In genomic region chr1:9261496-9261895, GRCh38 we compare ENCODE assay signal across 15 cellular contexts. TPM values are rescaled to one million over a fixed set of nuclear protein-coding genes. Genes with fewer than 3 reads are reported as not detected.
DNase-seq lines count a peak whose midpoint lies in the region; ATAC-seq and TF ChIP-seq lines count a peak whose summit lies in the region.
"Had no signal": no experiment of that assay in that cellular context is flagged by ENCODE, and none has a peak within 500 bp of the region (broad histone marks: within the 10 kb centered on the region; RNA-seq: fewer than 3 reads in every experiment).

No MANE protein-coding gene starts in this region.

- H3K27me3 Mint-ChIP-seq in central memory CD8-positive, alpha-beta T cell: no peaks in the 10 kb centered on the region

- TF ChIP-seq CTCF in Loucy (conservative IDR thresholded peaks at IDR 0.05; ENCODE audit: low read length): no peak
- no peak for TF ChIP-seq CTCF in upper lobe of right lung (IDR thresholded peaks at IDR 0.05)

- no peak overlapping the region for H3K4me3 Mint-ChIP-seq in central memory CD8-positive, alpha-beta T cell
- H3K4me3 Mint-ChIP-seq: CD8-positive, alpha-beta T cell had no signal

- no peak overlapping the region for H2BK5ac ChIP-seq in neuronal stem cell (ENCODE audit: low read length)

- H4K20me1 ChIP-seq in Loucy (ENCODE audit: insufficient read depth, low read length, poor library complexity, severe bottlenecking): peaks cover 7% of the 10 kb centered on the region

- no peak overlapping the region for H2BK120ac ChIP-seq in neuronal stem cell (ENCODE audit: low read depth, low read length)

- peak overlapping the region; percentile 31 for H3K4me2 ChIP-seq in Loucy (ENCODE audit: low read depth, low read length, poor library complexity, severe bottlenecking)
- no peak overlapping the region for H3K4me2 ChIP-seq in neuronal stem cell (ENCODE audit: insufficient read depth, low read length, poor library complexity, severe bottlenecking)
- H3K4me2 ChIP-seq: A549 had no signal

- H3K14ac ChIP-seq in neuronal stem cell (ENCODE audit: low read length): no peak overlapping the region

- H3K27me3 ChIP-seq in Loucy (ENCODE audit: insufficient read depth, low read length, poor library complexity, severe bottlenecking) (no peaks in the 10 kb centered on the region), neuronal stem cell (ENCODE audit: control insufficient read depth in 3 of 3, insufficient read depth in 3 of 3, low read depth in 1 of 3, low read length in 3 of 3) (no peaks in the 10 kb centered on the region), upper lobe of right lung (no peaks in the 10 kb centered on the region)
- H3K27me3 ChIP-seq in effector memory CD4-positive, alpha-beta T cell (replicated peaks; ENCODE audit: control insufficient read depth, insufficient read depth, low read length, poor library complexity, severe bottlenecking): no peaks in the 10 kb centered on the region
- H3K27me3 ChIP-seq: BE2C had no signal

- H3K27ac ChIP-seq in neuronal stem cell (replicated peaks; ENCODE audit: low read length): no peak overlapping the region
- no peak overlapping the region for H3K27ac ChIP-seq in upper lobe of right lung
- H3K27ac ChIP-seq in effector memory CD4-positive, alpha-beta T cell (ENCODE audit: insufficient read depth, low read length, poor library complexity, severe bottlenecking): no peak overlapping the region
- H3K27ac ChIP-seq: A549, C4-2B, HL-60 had no signal

- no peak overlapping the region for H2AK5ac ChIP-seq in neuronal stem cell (ENCODE audit: low read depth, low read length)

- no peaks in the 10 kb centered on the region for H3F3A ChIP-seq in Loucy (ENCODE audit: low read depth)

- H4K8ac ChIP-seq in neuronal stem cell (ENCODE audit: low read depth, low read length): no peak overlapping the region

- H2AFZ ChIP-seq in Loucy (ENCODE audit: low read length): no peak overlapping the region
- no peak overlapping the region for H2AFZ ChIP-seq in neuronal stem cell (ENCODE audit: low read length)

- H3K9me3 Mint-ChIP-seq in central memory CD8-positive, alpha-beta T cell: no peaks in the 10 kb centered on the region
- H3K9me3 Mint-ChIP-seq: CD8-positive, alpha-beta T cell had no signal

- H3K9ac ChIP-seq in Loucy (ENCODE audit: low read depth, low read length, poor library complexity, severe bottlenecking) (no peak overlapping the region), neuronal stem cell (ENCODE audit: low read depth, low read length, poor library complexity) (no peak overlapping the region)

- H3K4ac ChIP-seq in neuronal stem cell (ENCODE audit: low read length): no peak overlapping the region

- H3K27ac Mint-ChIP-seq in central memory CD8-positive, alpha-beta T cell (ENCODE audit: low read depth): peak overlapping the region; percentile 76
- H3K27ac Mint-ChIP-seq: CD8-positive, alpha-beta T cell had no signal

- peaks cover 42% of the 10 kb centered on the region for H3K4me1 Mint-ChIP-seq in central memory CD8-positive, alpha-beta T cell

- no peak overlapping the region for H3K4me3 ChIP-seq in Loucy (ENCODE audit: low read length, poor library complexity, severe bottlenecking)
- H3K4me3 ChIP-seq in neuronal stem cell (ENCODE audit: low read length in 2 of 2): no peak overlapping the region
- no peak overlapping the region for H3K4me3 ChIP-seq in upper lobe of right lung
- H3K4me3 ChIP-seq in effector memory CD4-positive, alpha-beta T cell (ENCODE audit: insufficient read depth, low read depth, low read length, poor library complexity, severe bottlenecking): no peak overlapping the region
- H3K4me3 ChIP-seq: A549 had no signal

- H3K36me3 Mint-ChIP-seq in central memory CD8-positive, alpha-beta T cell (ENCODE audit: insufficient read depth): peaks cover 11% of the 10 kb centered on the region

- no CpG with 5 or more reads among the region's 8 CpGs for WGBS in neuronal stem cell (ENCODE audit: extremely low coverage in 2 of 2, insufficient read length in 2 of 2, insufficient replicate concordance in 1 of 2), 2 donors

- intact Hi-C loops in upper lobe of right lung (cut with DNase I): no loop called here

- H3K4me1 ChIP-seq in Loucy (ENCODE audit: insufficient read depth, low read length, poor library complexity, severe bottlenecking) (peaks cover 28% of the 10 kb centered on the region), neuronal stem cell (ENCODE audit: control insufficient read depth in 2 of 2, insufficient read depth in 1 of 2, low read depth in 1 of 2, low read length in 2 of 2) (peaks cover 9% of the 10 kb centered on the region in 2 donors), upper lobe of right lung (no peaks in the 10 kb centered on the region)
- no peaks in the 10 kb centered on the region for H3K4me1 ChIP-seq in effector memory CD4-positive, alpha-beta T cell (ENCODE audit: control insufficient read depth, insufficient read depth, low read length, poor library complexity, severe bottlenecking)
- H3K4me1 ChIP-seq: A549, BE2C had no signal

- peak overlapping the region; percentile 26 for H2BK12ac ChIP-seq in neuronal stem cell (ENCODE audit: low read length)

- H3K18ac ChIP-seq in neuronal stem cell (ENCODE audit: low read length): peak overlapping the region; percentile 46

- H3K79me1 ChIP-seq in neuronal stem cell (ENCODE audit: low read depth, low read length): peaks cover 11% of the 10 kb centered on the region

- H3K9me3 ChIP-seq in Loucy (ENCODE audit: insufficient read depth, low read depth, low read length) (no peaks in the 10 kb centered on the region; the same call in 1 of the 2 replicates), neuronal stem cell (replicated peaks in 1 of 2; ENCODE audit: control insufficient read depth in 2 of 2, insufficient read depth in 1 of 2, low read depth in 1 of 2, low read length in 2 of 2) (peaks cover 11% of the 10 kb centered on the region in 2 donors), upper lobe of right lung (no peaks in the 10 kb centered on the region)
- no peaks in the 10 kb centered on the region for H3K9me3 ChIP-seq in effector memory CD4-positive, alpha-beta T cell (ENCODE audit: control insufficient read depth, low read length)
- H3K9me3 ChIP-seq: BE2C had no signal

- H3K79me2 ChIP-seq in Loucy (ENCODE audit: insufficient read depth, low read length): peaks cover 38% of the 10 kb centered on the region

- no peak overlapping the region for H4K91ac ChIP-seq in neuronal stem cell (ENCODE audit: low read depth, low read length, poor library complexity)

- H2BK15ac ChIP-seq in neuronal stem cell (ENCODE audit: low read length): peak overlapping the region; percentile 18

- H3K9me2 ChIP-seq in Loucy (replicated peaks; ENCODE audit: low read depth, low read length): no peaks in the 10 kb centered on the region

- H3K23ac ChIP-seq in neuronal stem cell (ENCODE audit: low read depth, low read length, poor library complexity): no peak overlapping the region

- DNase-seq in central memory CD8-positive, alpha-beta T cell (ENCODE audit: low spot score in 2 of 2): no peak
- DNase-seq in neuronal stem cell (ENCODE audit: low spot score) (no peak), upper lobe of right lung (peak; percentile 35), SIG-M5 treated with dmso at 0.1 percent for 504 hours (lab: John Stamatoyannopoulos, UW; ENCODE audit: unreplicated experiment) (no peak)
- DNase-seq in effector memory CD4-positive, alpha-beta T cell: no peak
- DNase-seq: BE2C; CD8-positive, alpha-beta T cell; COR-L47; GF-D8 had no signal

- peaks cover 43% of the 10 kb centered on the region; the same call in 1 of the 2 replicates for H3K36me3 ChIP-seq in Loucy (ENCODE audit: insufficient read depth, low read length)
- peaks cover 12 to 22% of the 10 kb centered on the region in 2 donors for H3K36me3 ChIP-seq in neuronal stem cell (replicated peaks in 1 of 2; ENCODE audit: control insufficient read depth in 2 of 2, insufficient read depth in 2 of 2, low read length in 2 of 2)
- peaks cover 41% of the 10 kb centered on the region for H3K36me3 ChIP-seq in upper lobe of right lung
- H3K36me3 ChIP-seq in effector memory CD4-positive, alpha-beta T cell (ENCODE audit: control insufficient read depth, insufficient read depth, low read length): peaks cover 42% of the 10 kb centered on the region
- H3K36me3 ChIP-seq: BE2C had no signal

- ATAC-seq in central memory CD8-positive, alpha-beta T cell (replicated peaks; ENCODE audit: extremely low read depth, poor library complexity, severe bottlenecking): no peak
- no peak for ATAC-seq in upper lobe of right lung
- ATAC-seq in HG02588 (IDR thresholded peaks at IDR 0.05; ENCODE audit: unreplicated experiment): no peak
- ATAC-seq: A549; CD8-positive, alpha-beta T cell; HCT116 had no signal

RNA-seq across cellular contexts. Expression of gene H6PD, which starts 26.9 kb away (rescaled TPM):
- polyA plus RNA-seq in neuronal stem cell (2013, experiment 1 of 2): 14.1 TPM
- polyA plus RNA-seq in neuronal stem cell (2013, experiment 2 of 2): 15.0 TPM
- 43.7 TPM for total RNA-seq in upper lobe of right lung

RNA-seq across cellular contexts. Expression of gene SPSB1, which starts 31.2 kb away (rescaled TPM):
- 5.2 TPM for polyA plus RNA-seq in neuronal stem cell (2013, experiment 1 of 2)
- 5.1 TPM for polyA plus RNA-seq in neuronal stem cell (2013, experiment 2 of 2)
- 29.0 TPM for total RNA-seq in upper lobe of right lung
